1 cellular context compared by ENCODE assay signal in the genomic region with DNA sequence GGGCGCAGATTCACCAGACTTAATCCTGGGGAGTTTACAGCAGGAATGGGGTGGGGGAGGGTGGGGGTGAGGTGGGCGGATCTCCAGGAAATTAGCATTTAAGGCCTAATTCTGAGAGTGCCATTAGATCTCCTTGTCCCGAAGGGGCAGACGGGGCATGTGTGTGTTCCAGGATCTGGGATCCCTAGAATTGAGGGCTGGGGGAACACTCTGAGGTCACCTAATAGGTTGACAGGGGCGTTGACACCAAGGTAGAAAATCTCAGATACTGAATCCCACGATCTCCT.
TF ChIP-seq lines count a peak whose summit lies in the region.

No MANE protein-coding gene starts in this region.

TF ChIP-seq in SK-N-SH, 30 proteins besides CTCF, POLR2A, EP300 and RAD21 (continued from another document):
- TF ChIP-seq IRF3 (IDR thresholded peaks at IDR 0.05; ENCODE audit: low read depth, low read length) = no peak
- no peak for TF ChIP-seq USF2 (IDR thresholded peaks at IDR 0.05; ENCODE audit: borderline replicate concordance, low read depth, low read length)
- TF ChIP-seq JUND (IDR thresholded peaks at IDR 0.05) = no peak
- no peak for TF ChIP-seq NRF1 (IDR thresholded peaks at IDR 0.05; ENCODE audit: low read depth, low read length)
- TF ChIP-seq SMC3 (IDR thresholded peaks at IDR 0.05; ENCODE audit: low read depth, low read length) = no peak
- TF ChIP-seq MAX (IDR thresholded peaks at IDR 0.05; ENCODE audit: low read depth) = no peak
- TF ChIP-seq PBX3 (IDR thresholded peaks at IDR 0.05) = no peak
- TF ChIP-seq FOSL2 (IDR thresholded peaks at IDR 0.05; ENCODE audit: borderline replicate concordance, low read depth) = no peak
